4 cellular contexts compared by ENCODE assay signal in the genomic region with DNA sequence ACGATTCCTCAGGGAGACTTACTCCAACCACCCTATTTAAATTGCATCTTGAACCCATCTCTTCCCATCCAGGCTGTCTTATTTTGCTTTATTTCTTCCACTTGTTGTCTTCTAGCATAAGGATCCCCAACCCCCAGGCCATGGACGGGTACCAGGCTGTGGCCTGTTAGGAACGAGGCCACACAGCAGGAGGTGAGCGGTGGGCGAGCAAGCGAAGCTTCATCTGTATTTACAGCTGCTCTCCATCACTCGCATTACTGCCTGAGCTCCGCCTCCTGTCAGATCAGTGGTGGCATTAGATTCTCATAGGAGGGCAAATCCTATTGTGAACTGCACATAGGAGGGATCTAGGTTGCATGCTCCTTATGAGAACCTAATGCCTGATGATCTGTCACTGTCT. TPM values are rescaled to one million over a fixed set of nuclear protein-coding genes. Genes with fewer than 3 reads are reported as not detected.
"Had no signal": no experiment of that assay in that cellular context is flagged by ENCODE, and none has a peak within 500 bp of the region (broad histone marks: within the 10 kb centered on the region; RNA-seq: fewer than 3 reads in every experiment).

No MANE protein-coding gene starts in this region.

RNA-seq across cellular contexts. Expression of gene RBM20, which starts 16.2 kb away (rescaled TPM):
- total RNA-seq: activated CD4-positive, alpha-beta memory T cell treated with anti-CD3 and anti-CD28 coated beads for 36 hours; activated T-helper 1 cell treated with anti-CD3 and anti-CD28 coated beads, Interleukin-12 subunit alpha, Interleukin-12 subunit beta, Interleukin-2, Interleukin-4 antibody, amounts not matched to agents 30 ng/mL and 10 ng/mL and 1 ng/mL, durations not matched to agents 14 hours and 24 hours and 36 hours; foreskin keratinocyte; T-helper 17 cell had no signal
- polyA plus RNA-seq: foreskin keratinocyte had no signal
